8 cellular contexts compared by ENCODE assay signal in genomic region chr7:116954443-116954838, GRCh38. TPM values are rescaled to one million over a fixed set of nuclear protein-coding genes. Genes with fewer than 3 reads are reported as not detected.
DNase-seq lines count a peak whose midpoint lies in the region; ATAC-seq lines count a peak whose summit lies in the region.

No MANE protein-coding gene starts in this region.

- H3K27ac ChIP-seq in BLaER1 (peak overlapping the region; percentile 92), caudate nucleus (ENCODE audit: low read depth, low read length) (peak overlapping the region; percentile 94)

- no peaks in the 10 kb centered on the region for H3K36me3 ChIP-seq in BLaER1

- DNase-seq in caudate nucleus (lab: John Stamatoyannopoulos, UW) (no peak), naive B cell (no peak), dedifferentiated amniotic fluid mesenchymal stem cell (ENCODE audit: extremely low spot score) (no peak), NCI-H2107 (lab: John Stamatoyannopoulos, UW) (no peak), dermis blood vessel endothelial cell (no peak)

- H3K4me2 ChIP-seq in BLaER1 = peak overlapping the region; percentile 72

- no peaks in the 10 kb centered on the region for H3K9me3 ChIP-seq in BLaER1

- peaks cover 15 to 32% (median 23%) of the 10 kb centered on the region in 3 donors for H3K27me3 Mint-ChIP-seq in naive B cell

- H3K4me3 Mint-ChIP-seq in naive B cell = peak overlapping the region; percentile 84 to 96 (median 92)

- peaks cover 4 to 15% (median 6%) of the 10 kb centered on the region in 3 donors for H3K4me1 Mint-ChIP-seq in naive B cell

- H3K36me3 Mint-ChIP-seq in naive B cell = peaks cover 0 to 9% of the 10 kb centered on the region in 2 donors

- peak overlapping the region in 3 of 6 donors; percentile 47 to 90 (median 74) for H3K27ac Mint-ChIP-seq in naive B cell

- H3K4me1 ChIP-seq in BLaER1 = peaks cover 16% of the 10 kb centered on the region

- peak overlapping the region; percentile 96 for H3K4me3 ChIP-seq in BLaER1

- no peaks in the 10 kb centered on the region for H3K27me3 ChIP-seq in BLaER1

- H3K9ac ChIP-seq in BLaER1 = peak overlapping the region; percentile 94

- H4K20me1 ChIP-seq in BLaER1 = 0 out of 2 replicates have a peak, but pooled peaks cover 9% of the 10 kb centered on the region

- no peaks in the 10 kb centered on the region for H3K9me3 Mint-ChIP-seq in naive B cell

- ATAC-seq in HG03439 (IDR thresholded peaks at IDR 0.05; ENCODE audit: unreplicated experiment) = peak; percentile 3
- no peak for ATAC-seq in naive B cell (ENCODE audit: low read depth in 2 of 2)
- no peak for ATAC-seq in GM21529 (IDR thresholded peaks at IDR 0.05; ENCODE audit: unreplicated experiment)

RNA-seq across cellular contexts. Expression of gene ST7, which starts 1.1 kb away (rescaled TPM):
- polyA plus RNA-seq in naive B cell (ENCODE audit: low read depth in 6 of 6) = 1 to 10 TPM in 1 of 6 donors, under 1 TPM in 4, not detected in 1; 0.49 to 3.7 (median 0.63) TPM
- total RNA-seq in dermis blood vessel endothelial cell = 17.7 and 18.9 TPM in 2 replicates
